ENCODE assay signal across 8 cellular contexts in genomic region chr19:38685666-38686529, GRCh38. TPM values are rescaled to one million over a fixed set of nuclear protein-coding genes. Genes with fewer than 3 reads are reported as not detected.
DNase-seq lines count a peak whose midpoint lies in the region; ATAC-seq, FAIRE-seq and TF ChIP-seq lines count a peak whose summit lies in the region.

No MANE protein-coding gene starts in this region.

- peak overlapping the region; percentile 67 for H2BK120ac ChIP-seq in H1 (replicated peaks; ENCODE audit: low read depth, low read length)

- H3K79me1 ChIP-seq in H1 (ENCODE audit: low read depth, low read length) = peaks cover 12% of the 10 kb centered on the region

- peak overlapping the region; percentile 90 for H2BK5ac ChIP-seq in H1 (ENCODE audit: low read depth, low read length)

- peak overlapping the region; percentile 21 for H3K56ac ChIP-seq in H1 (replicated peaks; ENCODE audit: insufficient read length, low read depth, low read length)

- H3K9me3 ChIP-seq in HAP-1 (no peaks in the 10 kb centered on the region), RWPE2 (ENCODE audit: severe bottlenecking) (no peaks in the 10 kb centered on the region), H1 (ENCODE audit: insufficient read depth in 2 of 2, low read depth in 1 of 2, low read length in 1 of 2) (no peaks in the 10 kb centered on the region)

- peak overlapping the region; percentile 89 for H3K27ac Mint-ChIP-seq in neural crest cell (ENCODE audit: unreplicated experiment)

- ATAC-seq in RWPE2 (ENCODE audit: low read depth) (no peak; the same call in 2 of the 3 replicates), GM18505 (IDR thresholded peaks at IDR 0.05; ENCODE audit: unreplicated experiment) (no peak), HG02970 (IDR thresholded peaks at IDR 0.05; ENCODE audit: low FRiP score, unreplicated experiment) (no peak)

- FAIRE-seq in H1 (lab: Jason Lieb, UNC) = no peak

- peak overlapping the region; percentile 54 to 55 for H3K4me2 ChIP-seq in H1 (ENCODE audit: insufficient read depth in 1 of 2, low read depth in 2 of 2, low read length in 2 of 2)

- peak overlapping the region; percentile 91 for H3K4ac ChIP-seq in H1 (replicated peaks; ENCODE audit: insufficient read length, low read depth, low read length)

- peak overlapping the region in 3 of 4 experiments; percentile 56 to 61 (median 60); a peak in 6 of 7 replicates for H3K9ac ChIP-seq in H1 (replicated peaks in 1 of 4; ENCODE audit: extremely low read depth in 1 of 4, low read depth in 3 of 4, low read length in 3 of 4)

- no peak for TF ChIP-seq EP300 in H1 (IDR thresholded peaks at IDR 0.05; ENCODE audit: borderline replicate concordance in 1 of 2, low read depth in 2 of 2, low read length in 2 of 2)

- peak overlapping the region; percentile 99 for H3K27ac ChIP-seq in RWPE2 (ENCODE audit: poor library complexity, severe bottlenecking)
- peak overlapping the region; percentile 95 for H3K27ac ChIP-seq in H1 (ENCODE audit: low read depth, low read length)

- H4K20me1 ChIP-seq in H1 (replicated peaks in 1 of 2; ENCODE audit: control insufficient read depth in 1 of 2, insufficient read depth in 2 of 2, low read length in 2 of 2) = peaks cover 0 to 4% of the 10 kb centered on the region in 2 experiments

- peaks cover 4% of the 10 kb centered on the region for H3K9me3 Mint-ChIP-seq in neural crest cell

- peak overlapping the region; percentile 29 for H3K4me3 Mint-ChIP-seq in neural crest cell

- no peak; a peak in 1 of 4 replicates for TF ChIP-seq RAD21 in H1 (IDR thresholded peaks at IDR 0.05 in 1 of 2, conservative IDR thresholded peaks at IDR 0.05 in 1 of 2; ENCODE audit: low read depth in 2 of 2, low read length in 2 of 2)

- peak overlapping the region; percentile 93 for H3K18ac ChIP-seq in H1 (ENCODE audit: extremely low read depth, low read length)

- peak; percentile 29 for TF ChIP-seq CTCF in RWPE2 (IDR thresholded peaks at IDR 0.05; ENCODE audit: poor library complexity, severe bottlenecking)
- TF ChIP-seq CTCF in H1 (IDR thresholded peaks at IDR 0.05; ENCODE audit: control extremely low read depth in 1 of 3, insufficient read depth in 1 of 3, low read depth in 1 of 3, low read length in 3 of 3) = peak in 2 of 3 experiments; percentile 46 to 70; a peak in 3 of 4 replicates
- TF ChIP-seq CTCF in neural crest cell (conservative IDR thresholded peaks at IDR 0.05) = peak; percentile 66

- H3K27me3 Mint-ChIP-seq in neural crest cell (ENCODE audit: low read depth) = no peaks in the 10 kb centered on the region

- no peak overlapping the region for H3K23ac ChIP-seq in H1 (ENCODE audit: insufficient read length)

- peaks cover 59% of the 10 kb centered on the region for H3K4me1 Mint-ChIP-seq in neural crest cell

- peak overlapping the region; percentile 98 for H4K91ac ChIP-seq in H1 (replicated peaks; ENCODE audit: insufficient read length, low read length)

- H2BK20ac ChIP-seq in H1 (ENCODE audit: low read length) = peak overlapping the region; percentile 77; the same call in 1 of the 2 replicates

- H3K14ac ChIP-seq in H1 (ENCODE audit: insufficient read length) = peak overlapping the region; percentile 69

- WGBS in H1 (ENCODE audit: extremely low coverage in 1 of 2, insufficient coverage in 1 of 2, insufficient read length in 1 of 2, insufficient replicate concordance in 2 of 2, low coverage in 1 of 2, low lambda C conversion rate in 2 of 2, missing lambda C conversion rate in 1 of 2), 2 experiments = 31% methylated on average over 10 of the region's 10 CpGs; no CpG with 5 or more reads in 1 of the 2 experiments

- H3K4me1 ChIP-seq in HAP-1 (peaks cover 47% of the 10 kb centered on the region), RWPE2 (ENCODE audit: insufficient read depth, poor library complexity, severe bottlenecking) (peaks cover 75% of the 10 kb centered on the region), H1 (replicated peaks in 1 of 4; ENCODE audit: control insufficient read depth in 3 of 4, insufficient read depth in 4 of 4, low read length in 3 of 4) (peaks cover 28 to 46% (median 41%) of the 10 kb centered on the region in 4 experiments)

- H4K8ac ChIP-seq in H1 (ENCODE audit: extremely low read depth, insufficient read depth, low read length) = peak overlapping the region; percentile 51; the same call in 1 of the 2 replicates

- peak overlapping the region; percentile 82 for H4K5ac ChIP-seq in H1 (ENCODE audit: insufficient read length, low read depth, low read length)

- CTCF ChIA-PET in H1 (lab: Charles Lee; ENCODE audit: partially characterized antibody) = interaction anchor here (0.8 to 2.7 kb wide), 12 partner anchors 7 to 51 kb away, joined by 3 to 29 read pairs (median 4); no protein-coding TSS in a partner anchor

- H3K36me3 ChIP-seq in HAP-1 (replicated peaks) = peaks cover 16% of the 10 kb centered on the region
- H3K36me3 ChIP-seq in RWPE2 (ENCODE audit: low read depth) = peaks cover 68% of the 10 kb centered on the region
- H3K36me3 ChIP-seq in H1 (ENCODE audit: control insufficient read depth in 2 of 4, insufficient read depth in 4 of 4, low read length in 3 of 4) = no peaks in the 10 kb centered on the region

- H3K4me3 ChIP-seq in HAP-1 (no peak overlapping the region), RWPE2 (ENCODE audit: severe bottlenecking) (no peak overlapping the region), H1 (ENCODE audit: extremely low read depth in 1 of 4, insufficient read depth in 2 of 4, low read depth in 3 of 4, low read length in 4 of 4) (peak overlapping the region in 3 of 4 experiments; percentile 17 to 36 (median 24); a peak in 3 of 8 replicates)

- peak overlapping the region; percentile 29 for H2AK5ac ChIP-seq in H1 (ENCODE audit: low read depth, low read length)

- TF ChIP-seq POLR2A in H1 (IDR thresholded peaks at IDR 0.05; ENCODE audit: control extremely low read depth in 1 of 2, low read depth in 2 of 2, low read length in 2 of 2) = peak in 1 of 2 experiments; percentile 71; a peak in 2 of 3 replicates
- TF ChIP-seq POLR2A in GM18505 (IDR thresholded peaks at IDR 0.05; ENCODE audit: borderline replicate concordance, extremely low read depth, insufficient read depth, insufficient read length) = no peak

- DNase-seq in AG20443 (ENCODE audit: low spot score) (peak; percentile 50), HAP-1 (ENCODE audit: low spot score in 2 of 2) (peak; percentile 45 to 46), RWPE2 (ENCODE audit: low spot score) (no peak), H1 (ENCODE audit: low read depth in 1 of 2, low spot score in 2 of 2) (peak in 1 of 2 experiments; percentile 63), neural crest cell (ENCODE audit: low read depth, low spot score) (no peak), midbrain (lab: John Stamatoyannopoulos, UW) (no peak)

- 0 out of 2 replicates have a peak overlapping the region, but pooled peaks have one; percentile 97 for H2BK15ac ChIP-seq in H1 (ENCODE audit: low read length)

- peaks cover 10 to 91% of the 10 kb centered on the region in 2 experiments for H3K79me2 ChIP-seq in H1 (ENCODE audit: control insufficient read depth in 1 of 2, insufficient read depth in 2 of 2, low read length in 2 of 2)

- no peak overlapping the region for H2AFZ ChIP-seq in H1 (ENCODE audit: low read length)

- peaks cover 17% of the 10 kb centered on the region for H3K36me3 Mint-ChIP-seq in neural crest cell (ENCODE audit: low read depth)

- in situ Hi-C loops in HAP-1 (cut with MboI; ENCODE audit: low sequenced_read_pairs) = no loop called here

- POLR2A ChIA-PET in H1 (lab: Charles Lee; ENCODE audit: partially characterized antibody) = interaction anchor here (0.6 to 23.4 kb wide), 14 partner anchors 7 to 195 kb away, joined by 3 to 495 read pairs (median 4); partner anchors contain the start of gene ACTN4

- H3K27me3 ChIP-seq in HAP-1 (ENCODE audit: low read depth) (no peaks in the 10 kb centered on the region), RWPE2 (ENCODE audit: insufficient read depth, poor library complexity, severe bottlenecking) (no peaks in the 10 kb centered on the region), H1 (replicated peaks in 1 of 4; ENCODE audit: control insufficient read depth in 3 of 4, extremely low read depth in 1 of 4, insufficient read depth in 3 of 4, low read length in 3 of 4) (no peaks in the 10 kb centered on the region)

- peaks cover 1% of the 10 kb centered on the region; the same call in 1 of the 2 replicates for H3K23me2 ChIP-seq in H1 (ENCODE audit: low read depth, low read length)

- H2BK12ac ChIP-seq in H1 (ENCODE audit: low read depth, low read length) = peak overlapping the region; percentile 86; the same call in 1 of the 2 replicates

TF ChIP-seq in H1, 55 proteins besides CTCF, POLR2A, EP300 and RAD21 (continues in another document):
- TF ChIP-seq TCF12 (IDR thresholded peaks at IDR 0.05; ENCODE audit: low read depth, low read length) (no peak), SP1 (IDR thresholded peaks at IDR 0.05; ENCODE audit: low read depth, low read length) (0 out of 2 replicates have a peak, but pooled peaks have one; percentile 24), GABPA (IDR thresholded peaks at IDR 0.05; ENCODE audit: borderline replicate concordance, insufficient read depth, low read length) (no peak), SAP30 (IDR thresholded peaks at IDR 0.05; ENCODE audit: insufficient read depth, insufficient replicate concordance, low read length) (no peak), TAF7 (optimal IDR thresholded peaks at IDR 0.05; ENCODE audit: borderline replicate concordance, low read depth, low read length) (peak; percentile 5), FOSL1 (IDR thresholded peaks at IDR 0.05; ENCODE audit: insufficient read depth, low read depth, low read length) (no peak)

RNA-seq across cellular contexts. Expression of gene ACTN4, which starts 38.4 kb away (rescaled TPM):
- 520 and 530 TPM in 2 replicates for total RNA-seq in H1 (2021; fragmentation: NEBNext Ultra II Directional; extraction: Animal tissue kit (Norgen Biotek cat#: 25700))
- 211 and 281 TPM in 2 replicates for polyA plus RNA-seq in H1 (2011; rRNA removed)
- polyA plus RNA-seq in H1 (2011; cell fraction: cytosol; rRNA removed) = 223 TPM
- 1,059 TPM for polyA plus RNA-seq in H1 (2011; cell fraction: nucleus; rRNA removed)
- 374 to 504 TPM (median 451 TPM) in 4 replicates for polyA plus RNA-seq in H1 (2012, experiment 1 of 2)
- polyA plus RNA-seq in H1 (2012, experiment 2 of 2) = 171 TPM
- 279 TPM for polyA plus RNA-seq in H1 (2013, experiment 1 of 2)
- 254 TPM for polyA plus RNA-seq in H1 (2013, experiment 2 of 2)
- polyA minus RNA-seq in H1 (2011; rRNA and poly(A)+ RNA removed) = 190 and 202 TPM in 2 replicates
- 103 TPM for polyA minus RNA-seq in H1 (2011; cell fraction: cytosol; rRNA and poly(A)+ RNA removed)
- 171 TPM for polyA minus RNA-seq in H1 (2011; cell fraction: nucleus; rRNA and poly(A)+ RNA removed)
- 324 and 335 TPM in 2 replicates for total RNA-seq in neural crest cell

RNA-seq across cellular contexts. Expression of gene CAPN12, which starts 58.4 kb away (rescaled TPM):
- total RNA-seq in H1 (2021; fragmentation: NEBNext Ultra II Directional; extraction: Animal tissue kit (Norgen Biotek cat#: 25700)) = 7.9 and 8.8 TPM in 2 replicates
- 20.0 and 25.9 TPM in 2 replicates for polyA plus RNA-seq in H1 (2011; rRNA removed)
- polyA plus RNA-seq in H1 (2011; cell fraction: cytosol; rRNA removed) = 16.5 TPM
- polyA plus RNA-seq in H1 (2011; cell fraction: nucleus; rRNA removed) = 58.9 TPM
- polyA plus RNA-seq in H1 (2012, experiment 1 of 2) = 4.8 to 13.3 TPM (median 8.3 TPM) in 4 replicates
- 4.3 TPM for polyA plus RNA-seq in H1 (2012, experiment 2 of 2)
- 13.2 TPM for polyA plus RNA-seq in H1 (2013, experiment 1 of 2)
- polyA plus RNA-seq in H1 (2013, experiment 2 of 2) = 11.1 TPM
- polyA minus RNA-seq in H1 (2011; rRNA and poly(A)+ RNA removed) = 3.7 and 5.0 TPM in 2 replicates
- polyA minus RNA-seq in H1 (2011; cell fraction: cytosol; rRNA and poly(A)+ RNA removed) = 6.4 TPM
- 10.9 TPM for polyA minus RNA-seq in H1 (2011; cell fraction: nucleus; rRNA and poly(A)+ RNA removed)
- not detected in 2 replicates for total RNA-seq in neural crest cell

Comparison
In these comparisons a context has a peak if more than half of its experiments do, and no peak if none do; other contexts are left out.
1. DNase-seq: peak in AG20443 (single experiment) and HAP-1 (2 of 2); none in RWPE2 (single experiment), neural crest cell (single experiment) and midbrain (single experiment).
2. H3K4me3 ChIP-seq: peak in H1 (3 of 4); none in HAP-1 (single experiment) and RWPE2 (single experiment).
3. Peak in every context shown above with its lines, with median percentiles within 50 percentile points of each other: CTCF ChIP-seq.